Comparison of ENCODE assay signal across 8 cellular contexts in the genomic region with DNA sequence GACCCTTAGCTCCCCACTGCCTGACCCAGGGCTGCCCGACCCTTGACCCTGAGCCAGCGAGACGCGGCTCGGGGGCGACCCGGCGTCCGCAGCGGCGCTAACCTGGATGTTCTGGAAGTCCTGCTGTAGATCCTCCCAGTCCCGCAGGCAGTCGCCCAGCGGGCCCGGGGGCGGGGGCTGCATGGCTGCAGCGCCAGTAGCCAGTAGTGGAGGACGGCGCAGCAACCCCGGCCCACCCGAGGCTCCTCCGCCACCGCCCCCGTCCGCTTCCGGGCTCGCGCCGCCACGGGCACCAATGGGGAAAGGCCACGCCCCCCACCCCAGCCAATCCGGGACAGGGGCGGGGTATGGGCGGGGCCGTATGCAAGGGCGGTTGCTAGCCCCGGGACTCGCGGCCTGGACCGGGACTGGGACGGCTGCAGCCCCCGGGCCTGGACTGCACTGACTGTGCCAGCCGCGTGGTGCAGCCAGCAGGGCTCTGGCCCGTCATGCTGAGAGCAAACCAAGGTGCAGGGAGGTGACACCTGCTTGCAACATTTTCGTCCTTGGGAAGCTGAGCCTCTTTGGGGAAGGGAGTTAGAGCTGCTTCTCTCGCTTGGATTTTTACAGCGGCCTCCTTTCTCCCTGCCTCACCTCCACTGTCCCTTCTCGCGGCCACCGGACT. TPM values are rescaled to one million over a fixed set of nuclear protein-coding genes. Genes with fewer than 3 reads are reported as not detected.
DNase-seq lines count a peak whose midpoint lies in the region; ATAC-seq and TF ChIP-seq lines count a peak whose summit lies in the region.

A gene (minus strand): TSS at position 208 of the 664 bp plus-strand sequence. CDS start 25 bp downstream, at position 183.

- H3K36me3 ChIP-seq in Caco-2 (ENCODE audit: control insufficient read depth, insufficient read depth, low read length) = peaks cover 2% of the 10 kb centered on the region
- peaks cover 4% of the 10 kb centered on the region for H3K36me3 ChIP-seq in effector memory CD4-positive, alpha-beta T cell (ENCODE audit: control insufficient read depth, insufficient read depth, low read length)

- H3K36me3 Mint-ChIP-seq in Caco-2 (ENCODE audit: insufficient read depth, unreplicated experiment) (peaks cover 50% of the 10 kb centered on the region), memory B cell (peaks cover 10% of the 10 kb centered on the region)

- POLR2A ChIA-PET in Caco-2 (lab: Charles Lee) = interaction anchor here (0.5 to 1.5 kb wide), 3 partner anchors 26 to 87 kb away, joined by 3 to 5 read pairs (median 3); a partner anchor contains a TSS
- POLR2A ChIA-PET in activated CD8-positive, alpha-beta memory T cell treated with anti-CD3 and anti-CD28 coated beads for 36 hours (lab: Charles Lee) = interaction anchor here (0.6 kb wide), 2 partner anchors 26 to 254 kb away, joined by 3 to 5 read pairs; no protein-coding TSS in a partner anchor

- no peaks in the 10 kb centered on the region for H3K9me3 ChIP-seq in Caco-2
- no peaks in the 10 kb centered on the region for H3K9me3 ChIP-seq in effector memory CD4-positive, alpha-beta T cell (ENCODE audit: control insufficient read depth, low read length)

- H3K4me1 ChIP-seq in Caco-2 = peaks cover 40% of the 10 kb centered on the region
- peaks cover 12% of the 10 kb centered on the region for H3K4me1 ChIP-seq in effector memory CD4-positive, alpha-beta T cell (ENCODE audit: control insufficient read depth, insufficient read depth, low read length, poor library complexity, severe bottlenecking)

- H3K4me1 Mint-ChIP-seq in Caco-2 (ENCODE audit: low read depth, unreplicated experiment) (peaks cover 30% of the 10 kb centered on the region), memory B cell (peaks cover 26% of the 10 kb centered on the region)

- peak within 1 kb of the TSS; percentile 89 for H3K4me3 ChIP-seq in Caco-2 (ENCODE audit: low read depth, low read length)
- peak within 1 kb of the TSS; percentile 89 for H3K4me3 ChIP-seq in effector memory CD4-positive, alpha-beta T cell (ENCODE audit: insufficient read depth, low read depth, low read length, poor library complexity, severe bottlenecking)

- H3K4me3 Mint-ChIP-seq in Caco-2 (ENCODE audit: unreplicated experiment) (peak within 1 kb of the TSS; percentile 80), memory B cell (peak within 1 kb of the TSS; percentile 81)

- no TSS peak for BruUV-seq in Caco-2 (replicated peaks; lab: Mats Ljungman, UMichigan)

- TF ChIP-seq CTCF in Caco-2 (IDR thresholded peaks at IDR 0.05; ENCODE audit: insufficient read depth in 1 of 2, low read depth in 1 of 2, low read length in 1 of 2, severe bottlenecking in 1 of 2, unreplicated experiment in 1 of 2) = no peak

- DNase-seq in Caco-2 = peak; percentile 96 to 98
- peak; percentile 85 for DNase-seq in HT1080 (ENCODE audit: low read depth)
- peak; percentile 99 to 100 for DNase-seq in NOMO-1 (lab: John Stamatoyannopoulos, UW; ENCODE audit: unreplicated experiment in 2 of 2)
- DNase-seq in effector memory CD4-positive, alpha-beta T cell = peak; percentile 88 to 92 (median 90)
- DNase-seq in memory B cell (ENCODE audit: low spot score in 2 of 2) = peak; percentile 86 to 89
- peak; percentile 90 for DNase-seq in stimulated activated CD8-positive, alpha-beta memory T cell treated with anti-CD3 and anti-CD28 coated beads, Interleukin-12 subunit alpha, Interleukin-12 subunit beta, amount 100 ng/mL, for 1 hour (ENCODE audit: low read depth)

- intact Hi-C loops in Caco-2 (cut with micrococcal nuclease; ENCODE audit: unreplicated experiment) = loop anchor here (5.0 to 10.0 kb wide), 2 partner anchors 53 to 120 kb away; a partner anchor contains a TSS

- H3K27ac Mint-ChIP-seq in Caco-2 (ENCODE audit: unreplicated experiment) (peak within 1 kb of the TSS; percentile 87), memory B cell (peak within 1 kb of the TSS; percentile 77)

- peak; percentile 87 for ATAC-seq in GM21367 (IDR thresholded peaks at IDR 0.05; ENCODE audit: unreplicated experiment)
- ATAC-seq in memory B cell (ENCODE audit: low read depth) = peak; percentile 99

- H3K9me3 Mint-ChIP-seq in Caco-2 (ENCODE audit: unreplicated experiment) = no peaks in the 10 kb centered on the region
- no peaks in the 10 kb centered on the region for H3K9me3 Mint-ChIP-seq in memory B cell

- peak within 1 kb of the TSS; percentile 56 for H3K27ac ChIP-seq in effector memory CD4-positive, alpha-beta T cell (ENCODE audit: insufficient read depth, low read length, poor library complexity, severe bottlenecking)

- H3K27me3 ChIP-seq in Caco-2 (replicated peaks; ENCODE audit: control insufficient read depth, insufficient read depth, low read length) = no peaks in the 10 kb centered on the region
- H3K27me3 ChIP-seq in effector memory CD4-positive, alpha-beta T cell (replicated peaks; ENCODE audit: control insufficient read depth, insufficient read depth, low read length, poor library complexity, severe bottlenecking) = no peaks in the 10 kb centered on the region

- H3K27me3 Mint-ChIP-seq in Caco-2 (ENCODE audit: insufficient read depth, unreplicated experiment) = no peaks in the 10 kb centered on the region
- no peaks in the 10 kb centered on the region for H3K27me3 Mint-ChIP-seq in memory B cell

- CTCF ChIA-PET in Caco-2 (lab: Charles Lee) = interaction anchor here (1.1 to 1.7 kb wide), 2 partner anchors 26 to 128 kb away, joined by 3 to 9 read pairs; no protein-coding TSS in a partner anchor
- CTCF ChIA-PET in activated CD8-positive, alpha-beta memory T cell treated with anti-CD3 and anti-CD28 coated beads for 36 hours (lab: Charles Lee) = interaction anchor here (0.8 kb wide), 1 partner anchor 10 kb away, joined by 3 read pairs; no protein-coding TSS in a partner anchor

RNA-seq across cellular contexts. Expression of the gene that starts here (rescaled TPM):
- 65.4 and 71.1 TPM in 2 replicates for total RNA-seq in Caco-2 (2022)
- 6.6 and 16.9 TPM in 2 replicates for total RNA-seq in HT1080 (2014; rRNA removed; shearing (Covaris generic))
- 11.8 and 14.4 TPM in 2 replicates for polyA plus RNA-seq in HT1080 (2015; cell fraction: cytosol; rRNA removed)
- polyA plus RNA-seq in HT1080 (2015; cell fraction: nucleus; rRNA removed) = 27.1 and 28.4 TPM in 2 replicates
- total RNA-seq in activated CD8-positive, alpha-beta memory T cell treated with anti-CD3 and anti-CD28 coated beads for 36 hours = 10 to 100 TPM; 32.0 to 35.2 TPM

Comparison
In these comparisons a context has a peak if more than half of its experiments do, and no peak if none do; other contexts are left out.
1. Peak in every context shown above with its lines: DNase-seq, ATAC-seq, H3K4me3 ChIP-seq and H3K27ac ChIP-seq.